In genomic region chr2:152353364-152353763, GRCh38 we compare ENCODE assay signal across 26 cellular contexts.
"Had no signal": no experiment of that assay in that cellular context is flagged by ENCODE, and none has a peak within 500 bp of the region (broad histone marks: within the 10 kb centered on the region; RNA-seq: fewer than 3 reads in every experiment).

No MANE protein-coding gene starts in this region.

- H3K27me3 Mint-ChIP-seq: activated naive CD4-positive, alpha-beta T cell treated with anti-CD3 and anti-CD28 coated beads, Interleukin-2, amount 10 ng/mL, durations not matched to agents 7 days and 5 days; activated naive CD8-positive, alpha-beta T cell treated with anti-CD3 and anti-CD28 coated beads, Interleukin-2, amount 10 ng/mL, durations not matched to agents 7 days and 5 days had no signal

- H3K4me3 ChIP-seq: adrenal gland, body of pancreas, K562, Peyer's patch, SJCRH30 had no signal

- DNase-seq: activated CD4-positive, alpha-beta T cell treated with anti-CD3 and anti-CD28 coated beads for 36 hours; activated CD4-positive, CD25-positive, alpha-beta regulatory T cell; activated CD8-positive, alpha-beta memory T cell treated with anti-CD3 and anti-CD28 coated beads, Interleukin-2, amount 50 U/mL, for 4 hours; activated CD8-positive, alpha-beta T cell treated with anti-CD3 and anti-CD28 coated beads for 36 hours; activated gamma-delta T cell treated with Interleukin-2 at 50 U/mL for 16 hours; activated naive CD4-positive, alpha-beta T cell treated with anti-CD3 and anti-CD28 coated beads, Interleukin-2, amount 10 ng/mL, durations not matched to agents 7 days and 5 days; activated naive CD8-positive, alpha-beta T cell treated with anti-CD3 and anti-CD28 coated beads, Interleukin-2, amount 10 ng/mL, durations not matched to agents 7 days and 5 days; activated T-cell treated with anti-CD3 and anti-CD28 coated beads, Interleukin-2, amount 50 U/mL, for 72 hours; adrenal gland; aorta; body of pancreas; NCI-H1105; NCI-H1436 treated with DMSO at 0.1 percent for 48 hours; NCI-H187; NCI-H2081; NCI-H446; NCI-H524; Peyer's patch; Right ventricle myocardium superior; SK-N-SH; T-helper 1 cell had no signal

- H3K27me3 ChIP-seq: adrenal gland, body of pancreas, Peyer's patch, SJCRH30 had no signal

- H3K36me3 Mint-ChIP-seq: activated naive CD4-positive, alpha-beta T cell treated with anti-CD3 and anti-CD28 coated beads, Interleukin-2, amount 10 ng/mL, durations not matched to agents 7 days and 5 days; activated naive CD8-positive, alpha-beta T cell treated with anti-CD3 and anti-CD28 coated beads, Interleukin-2, amount 10 ng/mL, durations not matched to agents 7 days and 5 days had no signal

- H3K36me3 ChIP-seq: adrenal gland, Peyer's patch, SJCRH30 had no signal

- H3K9me3 Mint-ChIP-seq: activated CD8-positive, alpha-beta T cell treated with anti-CD3 and anti-CD28 coated beads for 36 hours; activated naive CD4-positive, alpha-beta T cell treated with anti-CD3 and anti-CD28 coated beads, Interleukin-2, amount 10 ng/mL, durations not matched to agents 7 days and 5 days; activated naive CD8-positive, alpha-beta T cell treated with anti-CD3 and anti-CD28 coated beads, Interleukin-2, amount 10 ng/mL, durations not matched to agents 7 days and 5 days; activated T-cell treated with anti-CD3 and anti-CD28 coated beads, Interleukin-2, amount 50 U/mL, for 72 hours; activated T-helper 2 cell treated with anti-CD3 and anti-CD28 coated beads, Interferon-gamma antibody, Interleukin-2, Interleukin-4, amounts not matched to agents 10 μg/mL and 5 μg/mL and 100 μg/mL, durations not matched to agents 14 hours and 24 hours and 36 hours had no signal

- H3K27ac ChIP-seq: adrenal gland, body of pancreas, Peyer's patch, RWPE1, VCaP had no signal

- H3K9me3 ChIP-seq: adrenal gland, body of pancreas, Peyer's patch, SJCRH30, SK-N-SH had no signal

- H3K27ac Mint-ChIP-seq: activated CD4-positive, alpha-beta T cell treated with anti-CD3 and anti-CD28 coated beads for 36 hours; activated CD8-positive, alpha-beta T cell treated with anti-CD3 and anti-CD28 coated beads for 36 hours; activated naive CD4-positive, alpha-beta T cell treated with anti-CD3 and anti-CD28 coated beads, Interleukin-2, amount 10 ng/mL, durations not matched to agents 7 days and 5 days; activated naive CD8-positive, alpha-beta T cell treated with anti-CD3 and anti-CD28 coated beads, Interleukin-2, amount 10 ng/mL, durations not matched to agents 7 days and 5 days; activated T-cell treated with anti-CD3 and anti-CD28 coated beads, Interleukin-2, amount 50 U/mL, for 72 hours; activated T-helper 2 cell treated with anti-CD3 and anti-CD28 coated beads, Interferon-gamma antibody, Interleukin-2, Interleukin-4, amounts not matched to agents 10 μg/mL and 5 μg/mL and 100 μg/mL, durations not matched to agents 14 hours and 24 hours and 36 hours had no signal

- H3K4me3 Mint-ChIP-seq: activated CD4-positive, alpha-beta T cell treated with anti-CD3 and anti-CD28 coated beads for 36 hours; activated CD8-positive, alpha-beta T cell treated with anti-CD3 and anti-CD28 coated beads for 36 hours; activated naive CD4-positive, alpha-beta T cell treated with anti-CD3 and anti-CD28 coated beads, Interleukin-2, amount 10 ng/mL, durations not matched to agents 7 days and 5 days; activated naive CD8-positive, alpha-beta T cell treated with anti-CD3 and anti-CD28 coated beads, Interleukin-2, amount 10 ng/mL, durations not matched to agents 7 days and 5 days; activated T-cell treated with anti-CD3 and anti-CD28 coated beads, Interleukin-2, amount 50 U/mL, for 72 hours had no signal

- ATAC-seq: activated CD4-positive, alpha-beta T cell treated with anti-CD3 and anti-CD28 coated beads for 36 hours; activated CD8-positive, alpha-beta T cell treated with anti-CD3 and anti-CD28 coated beads for 36 hours; activated T-cell treated with anti-CD3 and anti-CD28 coated beads, Interleukin-2, amount 50 U/mL, for 72 hours; body of pancreas; K562 had no signal

- H3K4me1 ChIP-seq: Peyer's patch had no signal

- H3K4me1 Mint-ChIP-seq: activated CD4-positive, alpha-beta T cell treated with anti-CD3 and anti-CD28 coated beads for 36 hours; activated naive CD4-positive, alpha-beta T cell treated with anti-CD3 and anti-CD28 coated beads, Interleukin-2, amount 10 ng/mL, durations not matched to agents 7 days and 5 days; activated naive CD8-positive, alpha-beta T cell treated with anti-CD3 and anti-CD28 coated beads, Interleukin-2, amount 10 ng/mL, durations not matched to agents 7 days and 5 days had no signal
